17 cellular contexts compared by ENCODE assay signal in genomic region chr6:164021589-164022290, GRCh38.
DNase-seq lines count a peak whose midpoint lies in the region; ATAC-seq, FAIRE-seq and TF ChIP-seq lines count a peak whose summit lies in the region.
"Had no signal": no experiment of that assay in that cellular context is flagged by ENCODE, and none has a peak within 500 bp of the region (broad histone marks: within the 10 kb centered on the region; RNA-seq: fewer than 3 reads in every experiment).

No MANE protein-coding gene starts in this region.

- no peaks in the 10 kb centered on the region for H3K4me1 ChIP-seq in H1 (replicated peaks in 1 of 4; ENCODE audit: control insufficient read depth in 3 of 4, insufficient read depth in 4 of 4, low read length in 3 of 4)
- no peaks in the 10 kb centered on the region for H3K4me1 ChIP-seq in trophoblast cell (ENCODE audit: control insufficient read depth in 1 of 2, insufficient read depth in 2 of 2, low read length in 2 of 2)
- H3K4me1 ChIP-seq: SJCRH30 had no signal

- peak overlapping the region; percentile 35 for H4K91ac ChIP-seq in H1 (replicated peaks; ENCODE audit: insufficient read length, low read length)
- no peak overlapping the region for H4K91ac ChIP-seq in trophoblast cell (ENCODE audit: low read depth, low read length)

- H2BK120ac ChIP-seq in H1 (replicated peaks; ENCODE audit: low read depth, low read length), result no peak overlapping the region
- H2BK120ac ChIP-seq in trophoblast cell (ENCODE audit: insufficient read depth, low read length, poor library complexity), result no peak overlapping the region

- FAIRE-seq in H1 (lab: Jason Lieb, UNC), result no peak

- CTCF ChIA-PET in H1 (lab: Charles Lee; ENCODE audit: partially characterized antibody), result interaction anchor here (0.8 to 1.3 kb wide), 2 partner anchors 76 to 88 kb away, joined by 3 read pairs; no protein-coding TSS in a partner anchor

- H3K79me1 ChIP-seq in H1 (ENCODE audit: low read depth, low read length), result no peaks in the 10 kb centered on the region; the same call in 1 of the 2 replicates
- H3K79me1 ChIP-seq in trophoblast cell (ENCODE audit: low read length), result no peaks in the 10 kb centered on the region

- H4K12ac ChIP-seq in trophoblast cell (ENCODE audit: low read depth, low read length), result no peak overlapping the region

- no peak overlapping the region for H3K18ac ChIP-seq in H1 (ENCODE audit: extremely low read depth, low read length)
- H3K18ac ChIP-seq in trophoblast cell (ENCODE audit: low read length), result no peak overlapping the region

- no peak overlapping the region for H2BK20ac ChIP-seq in H1 (ENCODE audit: low read length)

- TF ChIP-seq CTCF in NB4 (IDR thresholded peaks at IDR 0.05; ENCODE audit: low read depth, low read length) (no peak), H1 (IDR thresholded peaks at IDR 0.05; ENCODE audit: control extremely low read depth in 1 of 3, insufficient read depth in 1 of 3, low read depth in 1 of 3, low read length in 3 of 3) (no peak)

- H3K9me3 ChIP-seq in H1 (ENCODE audit: insufficient read depth in 2 of 2, low read depth in 1 of 2, low read length in 1 of 2), result no peaks in the 10 kb centered on the region
- H3K9me3 ChIP-seq in trophoblast cell (ENCODE audit: insufficient read depth, low read depth, low read length), result peaks cover 3% of the 10 kb centered on the region
- H3K9me3 ChIP-seq: SJCRH30 had no signal

- TF ChIP-seq POLR2A in NB4 (IDR thresholded peaks at IDR 0.05; ENCODE audit: extremely low read depth, insufficient read length), result no peak
- TF ChIP-seq POLR2A in H1 (IDR thresholded peaks at IDR 0.05; ENCODE audit: control extremely low read depth in 1 of 2, low read depth in 2 of 2, low read length in 2 of 2), result no peak

- H3K23me2 ChIP-seq in H1 (ENCODE audit: low read depth, low read length), result peaks cover 2% of the 10 kb centered on the region; the same call in 1 of the 2 replicates

- no peaks in the 10 kb centered on the region for H3K27me3 ChIP-seq in H7 (ENCODE audit: control insufficient read depth, insufficient read depth, low read length)
- no peaks in the 10 kb centered on the region for H3K27me3 ChIP-seq in H1 (replicated peaks in 1 of 4; ENCODE audit: control insufficient read depth in 3 of 4, extremely low read depth in 1 of 4, insufficient read depth in 3 of 4, low read length in 3 of 4)
- H3K27me3 ChIP-seq in trophoblast cell (ENCODE audit: insufficient read depth, low read length), result no peaks in the 10 kb centered on the region
- H3K27me3 ChIP-seq: SJCRH30 had no signal

- H3K56ac ChIP-seq in H1 (replicated peaks; ENCODE audit: insufficient read length, low read depth, low read length), result no peak overlapping the region

- POLR2A ChIA-PET in H1 (lab: Charles Lee; ENCODE audit: partially characterized antibody), result no interaction called here

- TF ChIP-seq EP300 in H1 (IDR thresholded peaks at IDR 0.05; ENCODE audit: borderline replicate concordance in 1 of 2, low read depth in 2 of 2, low read length in 2 of 2), result no peak

- peaks cover 0 to 2% of the 10 kb centered on the region in 2 experiments for H4K20me1 ChIP-seq in H1 (replicated peaks in 1 of 2; ENCODE audit: control insufficient read depth in 1 of 2, insufficient read depth in 2 of 2, low read length in 2 of 2)

- DNase-seq in H7 (peak; percentile 25), NB4 (ENCODE audit: low read depth) (peak; percentile 6), H1 (ENCODE audit: low read depth in 1 of 2, low spot score in 2 of 2) (no peak), trophoblast cell (no peak), HuH-7 (ENCODE audit: low spot score) (no peak), NCI-H446 (lab: John Stamatoyannopoulos, UW) (no peak)
- DNase-seq: DMS79 treated with DMSO at 0.1 percent for 48 hours, H9, NCI-H1105, NCI-H1694, NCI-H510A, NCI-H82, PC-3, SJCRH30, SW 1271 had no signal

- no peak overlapping the region for H3K23ac ChIP-seq in H1 (ENCODE audit: insufficient read length)
- H3K23ac ChIP-seq in trophoblast cell (ENCODE audit: low read length), result no peak overlapping the region

- no peak overlapping the region for H3K14ac ChIP-seq in H1 (ENCODE audit: insufficient read length)
- H3K14ac ChIP-seq in trophoblast cell (ENCODE audit: low read length), result no peak overlapping the region

- H2BK5ac ChIP-seq in H1 (ENCODE audit: low read depth, low read length) (no peak overlapping the region), trophoblast cell (ENCODE audit: low read depth, low read length, poor library complexity) (no peak overlapping the region)

- H4K5ac ChIP-seq in H1 (ENCODE audit: insufficient read length, low read depth, low read length), result no peak overlapping the region

- WGBS in H1 (ENCODE audit: extremely low coverage in 1 of 2, insufficient coverage in 1 of 2, insufficient read length in 1 of 2, insufficient replicate concordance in 2 of 2, low coverage in 1 of 2, low lambda C conversion rate in 2 of 2, missing lambda C conversion rate in 1 of 2), 2 experiments, result 86 to 100% methylated on average over 1 to 14 of the region's 14 CpGs
- 100% methylated on average over 1 of the region's 14 CpGs for WGBS in trophoblast cell (ENCODE audit: extremely low coverage, insufficient coverage, insufficient read length)

- H2AK5ac ChIP-seq in H1 (ENCODE audit: low read depth, low read length) (peak overlapping the region; percentile 28; the same call in 1 of the 2 replicates), trophoblast cell (ENCODE audit: low read length) (no peak overlapping the region)

- no peak overlapping the region; a peak in 1 of 7 replicates for H3K9ac ChIP-seq in H1 (replicated peaks in 1 of 4; ENCODE audit: extremely low read depth in 1 of 4, low read depth in 3 of 4, low read length in 3 of 4)
- H3K9ac ChIP-seq in trophoblast cell (ENCODE audit: low read length), result peak overlapping the region; percentile 29

- no peak for TF ChIP-seq RAD21 in H1 (IDR thresholded peaks at IDR 0.05 in 1 of 2, conservative IDR thresholded peaks at IDR 0.05 in 1 of 2; ENCODE audit: low read depth in 2 of 2, low read length in 2 of 2)

- H2BK12ac ChIP-seq in H1 (ENCODE audit: low read depth, low read length), result no peak overlapping the region; the same call in 1 of the 2 replicates
- H2BK12ac ChIP-seq in trophoblast cell (ENCODE audit: low read length), result no peak overlapping the region

- no peak overlapping the region for H2BK15ac ChIP-seq in H1 (ENCODE audit: low read length)

- H3K4ac ChIP-seq in H1 (replicated peaks; ENCODE audit: insufficient read length, low read depth, low read length) (no peak overlapping the region), trophoblast cell (ENCODE audit: low read depth, low read length) (no peak overlapping the region)

- H3K27ac ChIP-seq in H1 (ENCODE audit: low read depth, low read length) (no peak overlapping the region), trophoblast cell (ENCODE audit: low read depth, low read length) (no peak overlapping the region)
- H3K27ac ChIP-seq: HL-60, SJCRH30 had no signal

- H4K8ac ChIP-seq in H1 (ENCODE audit: extremely low read depth, insufficient read depth, low read length) (no peak overlapping the region), trophoblast cell (ENCODE audit: low read depth, low read length) (no peak overlapping the region)

- H3K79me2 ChIP-seq in H1 (ENCODE audit: control insufficient read depth in 1 of 2, insufficient read depth in 2 of 2, low read length in 2 of 2), result no peaks in the 10 kb centered on the region
- H3K79me2 ChIP-seq in trophoblast cell (ENCODE audit: control insufficient read depth, insufficient read depth, low read length, poor library complexity), result no peaks in the 10 kb centered on the region

- H2AFZ ChIP-seq in H1 (ENCODE audit: low read length) (no peak overlapping the region), trophoblast cell (ENCODE audit: insufficient read depth, low read length, poor library complexity) (no peak overlapping the region)

- no peaks in the 10 kb centered on the region for H3K36me3 ChIP-seq in H7 (replicated peaks; ENCODE audit: control insufficient read depth, insufficient read depth, low read length)
- no peaks in the 10 kb centered on the region for H3K36me3 ChIP-seq in H1 (ENCODE audit: control insufficient read depth in 2 of 4, insufficient read depth in 4 of 4, low read length in 3 of 4)
- no peaks in the 10 kb centered on the region for H3K36me3 ChIP-seq in trophoblast cell (ENCODE audit: control insufficient read depth in 1 of 2, insufficient read depth in 2 of 2, low read length in 2 of 2)
- H3K36me3 ChIP-seq: SJCRH30 had no signal

- no peak overlapping the region for H3K4me3 ChIP-seq in H7 (ENCODE audit: insufficient read depth, low read depth, low read length)
- H3K4me3 ChIP-seq in NB4 (ENCODE audit: low read depth, low read length), result no peak overlapping the region
- no peak overlapping the region for H3K4me3 ChIP-seq in H1 (ENCODE audit: extremely low read depth in 1 of 4, insufficient read depth in 2 of 4, low read depth in 3 of 4, low read length in 4 of 4)
- H3K4me3 ChIP-seq in trophoblast cell (ENCODE audit: low read depth, low read length), result no peak overlapping the region
- H3K4me3 ChIP-seq: SJCRH30 had no signal

- H3K4me2 ChIP-seq in H1 (ENCODE audit: insufficient read depth in 1 of 2, low read depth in 2 of 2, low read length in 2 of 2), result no peak overlapping the region
- no peak overlapping the region for H3K4me2 ChIP-seq in trophoblast cell (ENCODE audit: low read length)

- no peak for ATAC-seq in GM21737 (IDR thresholded peaks at IDR 0.05; ENCODE audit: unreplicated experiment)
- ATAC-seq: PC-3 had no signal

TF ChIP-seq in H1, 55 proteins besides CTCF, POLR2A, EP300 and RAD21:
- no peak for TF ChIP-seq KDM1A (IDR thresholded peaks at IDR 0.05; ENCODE audit: borderline replicate concordance, low read length)
- no peak for TF ChIP-seq SAP30 (IDR thresholded peaks at IDR 0.05; ENCODE audit: insufficient read depth, insufficient replicate concordance, low read length)
- no peak for TF ChIP-seq ASH2L (IDR thresholded peaks at IDR 0.05; ENCODE audit: low read length)

Comparison
In these comparisons a context has a peak if more than half of its experiments do, and no peak if none do; other contexts are left out.
1. DNase-seq: peak in H7 (single experiment) and NB4 (single experiment); none in H1 (0 of 2), trophoblast cell (0 of 2), HuH-7 (single experiment) and NCI-H446 (0 of 2).